Comparison of ENCODE assay signal across 8 cellular contexts in the genomic region with DNA sequence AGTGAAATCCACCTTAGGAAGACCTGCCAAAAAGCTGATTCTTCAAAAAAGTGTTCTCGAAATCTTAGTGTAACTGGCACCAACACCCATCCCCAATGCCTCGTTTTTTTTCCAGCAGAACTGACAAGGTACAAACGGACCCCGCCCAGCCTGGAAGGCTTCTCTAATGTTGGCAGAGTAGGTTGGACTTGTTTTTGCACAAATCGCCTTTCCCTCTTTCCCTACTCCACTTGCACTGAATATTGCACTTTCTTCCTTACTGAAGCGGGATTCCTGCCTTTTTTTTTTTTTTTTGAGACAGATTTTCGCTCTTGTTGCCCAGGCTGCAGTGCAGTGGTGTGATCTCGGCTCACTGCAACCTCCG. TPM values are rescaled to one million over a fixed set of nuclear protein-coding genes. Genes with fewer than 3 reads are reported as not detected.
DNase-seq lines count a peak whose midpoint lies in the region; ATAC-seq and TF ChIP-seq lines count a peak whose summit lies in the region.

No MANE protein-coding gene starts in this region.

- H3K36me3 Mint-ChIP-seq in natural killer cell, result no peaks in the 10 kb centered on the region

- no peaks in the 10 kb centered on the region for H3K27me3 Mint-ChIP-seq in natural killer cell (ENCODE audit: low read depth in 2 of 2)

- TF ChIP-seq CTCF in esophagus muscularis mucosa (IDR thresholded peaks at IDR 0.05), result no peak
- no peak for TF ChIP-seq CTCF in natural killer cell (IDR thresholded peaks at IDR 0.05)

- intact Hi-C loops in esophagus muscularis mucosa (cut with DNase I), result loop anchor here (10.0 kb wide), 1 partner anchor 177 kb away; the partner anchor contains the start of gene COX17
- intact Hi-C loops in natural killer cell (cut with micrococcal nuclease), result loop anchor here (1.0 to 5.0 kb wide), 4 partner anchors 29 to 179 kb away; partner anchors contain the start of genes COX17 and TMEM39A

- peak overlapping the region; percentile 100 for H3K4me3 Mint-ChIP-seq in natural killer cell

- H3K27ac Mint-ChIP-seq in natural killer cell, result peak overlapping the region; percentile 98 to 99

- H3K4me3 ChIP-seq in H7 (ENCODE audit: insufficient read depth, low read depth, low read length) (peak overlapping the region; percentile 93), esophagus muscularis mucosa (peak overlapping the region; percentile 67 to 86 (median 71))

- peak overlapping the region; percentile 82 to 93 (median 90) for H3K27ac ChIP-seq in esophagus muscularis mucosa (replicated peaks in 1 of 4)

- TF ChIP-seq EP300 in esophagus muscularis mucosa (IDR thresholded peaks at IDR 0.05), result no peak

- H3K36me3 ChIP-seq in H7 (replicated peaks; ENCODE audit: control insufficient read depth, insufficient read depth, low read length), result peaks cover 5% of the 10 kb centered on the region
- peaks cover 0 to 12% (median 4%) of the 10 kb centered on the region in 4 donors for H3K36me3 ChIP-seq in esophagus muscularis mucosa

- TF ChIP-seq POLR2A in esophagus muscularis mucosa (IDR thresholded peaks at IDR 0.05; ENCODE audit: low read depth), result no peak

- peaks cover 30 to 31% of the 10 kb centered on the region in 2 donors for H3K4me1 Mint-ChIP-seq in natural killer cell

- WGBS in esophagus muscularis mucosa, result 8% methylated on average over 9 of the region's 9 CpGs

- H3K9me3 Mint-ChIP-seq in natural killer cell, result no peaks in the 10 kb centered on the region

- peak; percentile 7 for DNase-seq in COLO668 (lab: John Stamatoyannopoulos, UW; ENCODE audit: unreplicated experiment)
- DNase-seq in H7, result peak; percentile 16
- peak; percentile 13 for DNase-seq in SW480 (ENCODE audit: low spot score)
- no peak for DNase-seq in esophagus muscularis mucosa (ENCODE audit: extremely low spot score)
- DNase-seq in natural killer cell, result no peak
- DNase-seq in kidney glomerular epithelial cell (lab: John Stamatoyannopoulos, UW), result no peak
- DNase-seq in SKM-1 treated with dmso at 0.1 percent for 144 hours (lab: John Stamatoyannopoulos, UW; ENCODE audit: unreplicated experiment), result no peak
- no peak for DNase-seq in DMS153 treated with DMSO at 0.1 percent for 48 hours (lab: John Stamatoyannopoulos, UW; ENCODE audit: unreplicated experiment)

- H3K4me1 ChIP-seq in esophagus muscularis mucosa, result peaks cover 27 to 46% (median 44%) of the 10 kb centered on the region in 4 donors

- H3K27me3 ChIP-seq in H7 (ENCODE audit: control insufficient read depth, insufficient read depth, low read length), result no peaks in the 10 kb centered on the region
- no peaks in the 10 kb centered on the region for H3K27me3 ChIP-seq in esophagus muscularis mucosa

- no peaks in the 10 kb centered on the region for H3K9me3 ChIP-seq in esophagus muscularis mucosa

- no peak for ATAC-seq in natural killer cell

RNA-seq across cellular contexts. Expression of gene TIMMDC1, which starts 0.5 kb away (rescaled TPM):
- 84.0 and 89.1 TPM in 2 replicates for total RNA-seq in H7 (2014; rRNA removed; shearing (Covaris generic))
- total RNA-seq in esophagus muscularis mucosa, result 10 to 100 TPM; 45.7 to 63.9 (median 54.7) TPM
- total RNA-seq in natural killer cell, result 10 to 100 TPM; 31.9 to 50.1 (median 34.1) TPM

RNA-seq across cellular contexts. Expression of gene POGLUT1, which starts 29.0 kb away (rescaled TPM):
- 7.3 and 7.8 TPM in 2 replicates for total RNA-seq in H7 (2014; rRNA removed; shearing (Covaris generic))
- total RNA-seq in esophagus muscularis mucosa (10 to 100 TPM in 3 of 4 donors, 1 to 10 TPM in 1; 9.2 to 13.9 (median 11.4) TPM), natural killer cell (10 to 100 TPM; 29.4 to 38.1 (median 29.8) TPM)

RNA-seq across cellular contexts. Expression of gene TMEM39A, which starts 34.4 kb away (rescaled TPM):
- 37.2 and 38.6 TPM in 2 replicates for total RNA-seq in H7 (2014; rRNA removed; shearing (Covaris generic))
- total RNA-seq in esophagus muscularis mucosa, result 10 to 100 TPM in 3 of 4 donors, 1 to 10 TPM in 1; 10.0 to 34.3 (median 25.9) TPM
- total RNA-seq in natural killer cell, result 10 to 100 TPM; 64.2 to 76.5 (median 64.7) TPM

Comparison
In these comparisons a context has a peak if more than half of its experiments do, and no peak if none do; other contexts are left out.
1. DNase-seq: peak in COLO668 (single experiment), H7 (single experiment) and SW480 (single experiment); none in esophagus muscularis mucosa (single experiment), natural killer cell (single experiment), kidney glomerular epithelial cell (single experiment), SKM-1 treated with dmso at 0.1 percent for 144 hours (single experiment) and DMS153 treated with DMSO at 0.1 percent for 48 hours (single experiment).